8 cellular contexts compared by ENCODE assay signal in the genomic region with DNA sequence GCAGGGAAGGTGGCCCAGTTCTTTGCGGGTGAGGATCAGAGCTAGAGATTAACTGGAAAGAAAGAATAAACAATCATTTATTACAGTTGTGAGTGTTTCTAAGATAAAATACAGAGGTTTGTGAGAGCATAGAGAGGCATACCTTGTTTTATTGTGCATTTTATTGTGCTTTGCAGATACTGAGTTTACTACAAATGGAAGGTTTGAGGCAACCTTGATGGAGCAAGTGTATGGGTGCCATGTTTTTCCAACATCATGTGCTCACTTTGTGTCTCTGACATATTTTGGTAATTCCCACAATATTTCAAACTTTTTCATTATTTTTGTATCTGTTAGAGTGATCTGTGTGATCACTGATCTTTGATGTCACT. TPM values are rescaled to one million over a fixed set of nuclear protein-coding genes. Genes with fewer than 3 reads are reported as not detected.
DNase-seq lines count a peak whose midpoint lies in the region; ATAC-seq, FAIRE-seq and TF ChIP-seq lines count a peak whose summit lies in the region.

No MANE protein-coding gene starts in this region.

- H3K79me2 ChIP-seq in astrocyte (ENCODE audit: insufficient read depth, low read length): peaks cover 21% of the 10 kb centered on the region

- H3K4me2 ChIP-seq in astrocyte (ENCODE audit: low read length): peak overlapping the region; percentile 93

- H3K36me3 ChIP-seq in heart right ventricle: no peaks in the 10 kb centered on the region
- no peaks in the 10 kb centered on the region for H3K36me3 ChIP-seq in astrocyte (ENCODE audit: insufficient read depth, low read length)
- no peaks in the 10 kb centered on the region for H3K36me3 ChIP-seq in aorta (ENCODE audit: control insufficient read depth in 1 of 2, insufficient read depth in 2 of 2, low read length in 1 of 2)

- H3K27me3 Mint-ChIP-seq in astrocyte (ENCODE audit: low read depth, unreplicated experiment) (no peaks in the 10 kb centered on the region), memory B cell (no peaks in the 10 kb centered on the region)

- H3K27ac ChIP-seq in heart right ventricle (peak overlapping the region; percentile 52 to 91 (median 88)), astrocyte (ENCODE audit: low read depth, low read length) (peak overlapping the region; percentile 97), aorta (ENCODE audit: low read depth in 1 of 2, low read length in 2 of 2) (peak overlapping the region; percentile 44 to 57)

- H3K4me1 Mint-ChIP-seq in astrocyte (ENCODE audit: low read depth, unreplicated experiment) (peaks cover 13% of the 10 kb centered on the region), memory B cell (peaks cover 10% of the 10 kb centered on the region)

- no peak for FAIRE-seq in astrocyte (lab: Jason Lieb, UNC)

- intact Hi-C loops in heart right ventricle (cut with DNase I) (loop anchor here in 3 of 10 donors (1.0 to 10.0 kb wide), 4 partner anchors 31 to 201 kb away; partner anchors contain the start of genes HMGCS1 (in 1 of the 3), PAIP1 (in 1 of the 3) and TMEM267 (in 1 of the 3)), cardiac septum (cut with DNase I) (loop anchor here (1.0 to 5.0 kb wide), 2 partner anchors 31 to 42 kb away; partner anchors contain the start of gene PAIP1), aorta (cut with DNase I) (loop anchor here in 1 of 2 donors (2.0 to 10.0 kb wide), 3 partner anchors 31 to 201 kb away; partner anchors contain the start of genes HMGCS1 and PAIP1)

- WGBS in heart right ventricle, 2 donors: 33 to 41% methylated on average over 1 of the region's 1 CpG
- WGBS in aorta, 2 donors: 23 to 24% methylated on average over 1 of the region's 1 CpG

- H4K20me1 ChIP-seq in astrocyte (ENCODE audit: insufficient read depth, low read length): no peaks in the 10 kb centered on the region

- H3K27ac Mint-ChIP-seq in astrocyte (ENCODE audit: unreplicated experiment) (peak overlapping the region; percentile 99), memory B cell (no peak overlapping the region)

- no peak for DNase-seq in heart right ventricle
- DNase-seq in cardiac septum (ENCODE audit: low spot score): no peak
- DNase-seq in astrocyte (ENCODE audit: low read depth): no peak
- no peak for DNase-seq in memory B cell (ENCODE audit: low spot score in 2 of 2)
- no peak for DNase-seq in aorta
- DNase-seq in SIG-M5 treated with dmso at 0.1 percent for 504 hours (lab: John Stamatoyannopoulos, UW; ENCODE audit: unreplicated experiment): no peak
- DNase-seq in HT-29 (ENCODE audit: low spot score): no peak

- H3K27me3 ChIP-seq in heart right ventricle (no peaks in the 10 kb centered on the region), astrocyte (ENCODE audit: insufficient read depth, low read length) (no peaks in the 10 kb centered on the region), aorta (ENCODE audit: control insufficient read depth in 1 of 2, insufficient read depth in 2 of 2, low read length in 1 of 2) (no peaks in the 10 kb centered on the region)

- H3K4me3 ChIP-seq in heart right ventricle (peak overlapping the region; percentile 43 to 81 (median 65)), astrocyte (ENCODE audit: insufficient read depth, low read depth, low read length) (peak overlapping the region; percentile 89), aorta (ENCODE audit: low read length in 2 of 2) (peak overlapping the region; percentile 63 to 92)

- H3K9me3 Mint-ChIP-seq in astrocyte (ENCODE audit: unreplicated experiment) (no peaks in the 10 kb centered on the region), memory B cell (no peaks in the 10 kb centered on the region)

- peaks cover 0 to 21% (median 16%) of the 10 kb centered on the region in 9 donors for H3K4me1 ChIP-seq in heart right ventricle
- H3K4me1 ChIP-seq in astrocyte (ENCODE audit: insufficient read depth, low read length): peaks cover 4% of the 10 kb centered on the region
- H3K4me1 ChIP-seq in aorta (ENCODE audit: control insufficient read depth in 1 of 2, insufficient read depth in 2 of 2, low read length in 2 of 2): peaks cover 0 to 4% of the 10 kb centered on the region in 2 donors

- H3K36me3 Mint-ChIP-seq in astrocyte (ENCODE audit: low read depth, unreplicated experiment) (peaks cover 1% of the 10 kb centered on the region), memory B cell (no peaks in the 10 kb centered on the region)

- H3K4me3 Mint-ChIP-seq in astrocyte (ENCODE audit: unreplicated experiment): peak overlapping the region; percentile 96
- H3K4me3 Mint-ChIP-seq in memory B cell: peak overlapping the region; percentile 87

- peak overlapping the region; percentile 81 for H2AFZ ChIP-seq in astrocyte (ENCODE audit: low read depth, low read length)

- TF ChIP-seq CTCF in heart right ventricle (IDR thresholded peaks at IDR 0.05) (no peak), astrocyte (IDR thresholded peaks at IDR 0.05; ENCODE audit: insufficient read depth, low read depth, low read length) (no peak)

- H3K9ac ChIP-seq in astrocyte (ENCODE audit: low read length): peak overlapping the region; percentile 95

- ATAC-seq in heart right ventricle (no peak), memory B cell (ENCODE audit: low read depth) (no peak), aorta (ENCODE audit: low FRiP score) (no peak), GM18511 (IDR thresholded peaks at IDR 0.05; ENCODE audit: unreplicated experiment) (no peak)

- H3K9me3 ChIP-seq in heart right ventricle: no peaks in the 10 kb centered on the region
- H3K9me3 ChIP-seq in astrocyte (ENCODE audit: insufficient read depth, low read depth, low read length): no peaks in the 10 kb centered on the region
- no peaks in the 10 kb centered on the region for H3K9me3 ChIP-seq in aorta (ENCODE audit: control insufficient read depth, low read length)

RNA-seq across cellular contexts. Expression of gene C5orf34, which starts 0.7 kb away (rescaled TPM):
- total RNA-seq in heart right ventricle: 1 to 10 TPM in 2 of 10 donors, under 1 TPM in 8; 0.22 to 1.6 (median 0.53) TPM
- polyA plus RNA-seq in heart right ventricle: under 1 TPM; 0.65 to 0.95 TPM
- 0.22 TPM for total RNA-seq in cardiac septum
- 2.5 and 3.3 TPM in 2 replicates for total RNA-seq in astrocyte
- 1 to 10 TPM; 2.0 to 2.3 TPM for total RNA-seq in aorta
- under 1 TPM; 0.64 to 0.88 TPM for polyA plus RNA-seq in aorta
- total RNA-seq in HT-29 (2014; rRNA removed; shearing (Covaris generic)): 2.5 and 3.8 TPM in 2 replicates

RNA-seq across cellular contexts. Expression of gene TMEM267, which starts 32.0 kb away (rescaled TPM):
- 10 to 100 TPM in 1 of 10 donors, 1 to 10 TPM in 9; 4.2 to 10.3 (median 5.6) TPM for total RNA-seq in heart right ventricle
- polyA plus RNA-seq in heart right ventricle: 1 to 10 TPM; 5.2 to 9.6 TPM
- total RNA-seq in cardiac septum: 8.7 TPM
- total RNA-seq in astrocyte: 20.9 and 22.3 TPM in 2 replicates
- 10 to 100 TPM in 1 of 2 donors, 1 to 10 TPM in 1; 9.4 to 11.1 TPM for total RNA-seq in aorta
- polyA plus RNA-seq in aorta: 1 to 10 TPM; 8.1 to 8.6 TPM
- 9.0 and 14.9 TPM in 2 replicates for total RNA-seq in HT-29 (2014; rRNA removed; shearing (Covaris generic))

RNA-seq across cellular contexts. Expression of gene PAIP1, which starts 41.2 kb away (rescaled TPM):
- total RNA-seq in heart right ventricle (100 to 1,000 TPM; 112 to 162 (median 138) TPM), cardiac septum (118 TPM), astrocyte (95.7 and 101 TPM in 2 replicates), aorta (10 to 100 TPM; 63.5 to 65.8 TPM)
- polyA plus RNA-seq in heart right ventricle (10 to 100 TPM; 51.1 to 84.6 TPM), aorta (10 to 100 TPM; 58.6 to 62.8 TPM)
- total RNA-seq in HT-29 (2014; rRNA removed; shearing (Covaris generic)): 77.0 and 92.9 TPM in 2 replicates
